ENCODE assay signal across 8 cellular contexts in the genomic region with DNA sequence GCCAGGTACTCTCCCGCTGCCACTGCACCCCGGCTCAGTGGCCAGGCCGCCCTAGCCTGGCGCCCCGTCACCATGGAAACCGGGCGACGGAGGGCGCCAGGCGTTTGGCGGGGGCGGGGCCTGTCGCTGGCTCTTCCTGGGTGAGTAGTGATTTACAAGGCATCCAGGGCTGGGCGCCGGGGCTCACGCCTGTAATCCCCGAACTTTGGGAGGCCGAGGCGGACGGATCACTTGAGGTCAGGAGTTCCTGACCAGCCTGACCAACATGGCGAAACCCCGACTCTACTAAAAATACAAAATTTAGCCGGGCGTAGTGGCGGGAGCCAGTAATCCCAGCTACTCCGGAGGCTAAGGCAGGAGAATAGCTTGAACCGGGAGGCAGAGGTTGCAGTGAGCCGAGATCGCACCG. TPM values are rescaled to one million over a fixed set of nuclear protein-coding genes. Genes with fewer than 3 reads are reported as not detected.
A peak's percentile ranks its signal among the peaks of the same experiment; 100 is the strongest.
DNase-seq lines count a peak whose midpoint lies in the region; ATAC-seq and TF ChIP-seq lines count a peak whose summit lies in the region.
"Not testable (repeated sequence)": the region's sequence is repeated elsewhere in the genome, so short reads cannot be mapped to it uniquely, and the experiment has no call there.

TSS of gene CCDC74B (minus strand) at position 107 of the 409 bp plus-strand sequence. CDS start 116 bp downstream, outside the sequence.

- not testable (repeated sequence) for H3K36me3 Mint-ChIP-seq in HFFc6 (ENCODE audit: low read depth); activated naive CD4-positive, alpha-beta T cell treated with anti-CD3 and anti-CD28 coated beads, Interleukin-2, amount 10 ng/mL, durations not matched to agents 7 days and 5 days

- not testable (repeated sequence) for H4K20me1 ChIP-seq in MM.1S (ENCODE audit: insufficient read depth, low read length)

- H3F3A ChIP-seq in MM.1S (ENCODE audit: insufficient read depth, low read length) = not testable (repeated sequence)

- H3K9me3 ChIP-seq in MM.1S (replicated peaks; ENCODE audit: insufficient read depth, low read length); testis: not testable (repeated sequence)

- H3K4me3 ChIP-seq in GM12864 (ENCODE audit: low read depth, low read length) (peak within 1 kb of the TSS; percentile 51), MM.1S (ENCODE audit: low read length) (peak within 1 kb of the TSS; percentile 36; the same call in 1 of the 2 replicates), testis (peak within 1 kb of the TSS; percentile 31 to 52)

- not testable (repeated sequence) for H3K27me3 ChIP-seq in MM.1S (replicated peaks; ENCODE audit: insufficient read depth, low read length); testis

- peak within 1 kb of the TSS; percentile 18; the same call in 1 of the 2 replicates for H3K9ac ChIP-seq in MM.1S (ENCODE audit: low read length)

- not testable (repeated sequence) for H3K27ac ChIP-seq in MM.1S (ENCODE audit: low read length); testis

- TF ChIP-seq CTCF in GM12864 (IDR thresholded peaks at IDR 0.05; ENCODE audit: low read depth, low read length, missing control alignments); HFFc6 (IDR thresholded peaks at IDR 0.05); MM.1S (IDR thresholded peaks at IDR 0.05; ENCODE audit: low read length); testis (IDR thresholded peaks at IDR 0.05): not testable (repeated sequence)

- ATAC-seq in SK-N-SH treated with all-trans-retinoic acid at 6 μM for 48 hours = peak; percentile 88

- not testable (repeated sequence) for H3K79me2 ChIP-seq in MM.1S (ENCODE audit: low read length)

- not testable (repeated sequence) for H3K9me3 Mint-ChIP-seq in HFFc6; activated naive CD4-positive, alpha-beta T cell treated with anti-CD3 and anti-CD28 coated beads, Interleukin-2, amount 10 ng/mL, durations not matched to agents 7 days and 5 days

- not testable (repeated sequence) for H3K9me2 ChIP-seq in MM.1S (replicated peaks; ENCODE audit: insufficient read depth, low read length)

- H3K4me2 ChIP-seq in MM.1S (ENCODE audit: low read depth, low read length) = peak within 1 kb of the TSS; percentile 43; the same call in 1 of the 2 replicates

- CTCF ChIA-PET in activated naive CD4-positive, alpha-beta T cell treated with anti-CD3 and anti-CD28 coated beads, Interleukin-2, amount 10 ng/mL, durations not matched to agents 7 days and 5 days (lab: Charles Lee) = not testable (repeated sequence)

- not testable (repeated sequence) for H3K36me3 ChIP-seq in MM.1S (replicated peaks; ENCODE audit: insufficient read depth, low read length); testis (ENCODE audit: low read depth, missing control alignments)

- H3K27ac Mint-ChIP-seq in HFFc6 = peak within 1 kb of the TSS; percentile 86
- not testable (repeated sequence) for H3K27ac Mint-ChIP-seq in activated naive CD4-positive, alpha-beta T cell treated with anti-CD3 and anti-CD28 coated beads, Interleukin-2, amount 10 ng/mL, durations not matched to agents 7 days and 5 days

- WGBS in testis, 2 donors = 3 to 14% methylated on average over 18 of the region's 30 CpGs

- intact Hi-C loops in head of caudate nucleus (cut with DNase I); testis (cut with DNase I; ENCODE audit: low total_unique reads): not testable (repeated sequence)

- H3K4me3 Mint-ChIP-seq in HFFc6 = peak within 1 kb of the TSS; percentile 88
- H3K4me3 Mint-ChIP-seq in activated naive CD4-positive, alpha-beta T cell treated with anti-CD3 and anti-CD28 coated beads, Interleukin-2, amount 10 ng/mL, durations not matched to agents 7 days and 5 days = peak within 1 kb of the TSS; percentile 68

- H3K4me1 ChIP-seq in MM.1S (ENCODE audit: low read length); testis: not testable (repeated sequence)

- H3K27me3 Mint-ChIP-seq in HFFc6 (ENCODE audit: insufficient read depth) = not testable (repeated sequence)
- H3K27me3 Mint-ChIP-seq in activated naive CD4-positive, alpha-beta T cell treated with anti-CD3 and anti-CD28 coated beads, Interleukin-2, amount 10 ng/mL, durations not matched to agents 7 days and 5 days = peaks cover 47% of the 10 kb centered on the region

- not testable (repeated sequence) for H3K4me1 Mint-ChIP-seq in HFFc6 (ENCODE audit: low read depth)
- peaks cover 20% of the 10 kb centered on the region for H3K4me1 Mint-ChIP-seq in activated naive CD4-positive, alpha-beta T cell treated with anti-CD3 and anti-CD28 coated beads, Interleukin-2, amount 10 ng/mL, durations not matched to agents 7 days and 5 days

- H2AFZ ChIP-seq in MM.1S (ENCODE audit: low read length) = not testable (repeated sequence)

- DNase-seq in GM12864 (ENCODE audit: low read depth) = not testable (repeated sequence)
- peak; percentile 51 for DNase-seq in HFFc6
- peak; percentile 37 for DNase-seq in MM.1S
- DNase-seq in activated naive CD4-positive, alpha-beta T cell treated with anti-CD3 and anti-CD28 coated beads, Interleukin-2, amount 10 ng/mL, durations not matched to agents 7 days and 5 days = peak; percentile 74
- peak in 40 of 42 donors; percentile 11 to 75 (median 56) for DNase-seq in head of caudate nucleus
- peak; percentile 23 for DNase-seq in pons (ENCODE audit: low spot score)
- peak; percentile 67 for DNase-seq in testis

- TF ChIP-seq POLR2A in testis (IDR thresholded peaks at IDR 0.05) = not testable (repeated sequence)

RNA-seq across cellular contexts. Expression of gene CCDC74B, which starts in this region (rescaled TPM):
- 1 to 10 TPM; 3.1 to 6.3 (median 5.0) TPM for total RNA-seq in HFFc6 (2021; fragmentation: NEBNext Ultra II Directional; extraction: Animal tissue kit (Norgen Biotek cat#: 25700))
- total RNA-seq in testis = 100 to 1,000 TPM in 1 of 2 donors, 10 to 100 TPM in 1; 72.6 to 117 TPM
- polyA plus RNA-seq in testis (ENCODE audit: insufficient read depth, low read depth, low replicate concordance) = 140 TPM

Comparison
In these comparisons a context has a peak if more than half of its experiments do, and no peak if none do; other contexts are left out.
1. RNA of gene CCDC74B (total RNA-seq): 72.6 to 117 TPM in testis; 3.1 to 6.3 TPM in HFFc6; every median in the first group is over 10 times any median in the second.
2. Peak in every context shown above with its lines, with median percentiles within 50 percentile points of each other: H3K4me3 ChIP-seq.